In the genomic region with DNA sequence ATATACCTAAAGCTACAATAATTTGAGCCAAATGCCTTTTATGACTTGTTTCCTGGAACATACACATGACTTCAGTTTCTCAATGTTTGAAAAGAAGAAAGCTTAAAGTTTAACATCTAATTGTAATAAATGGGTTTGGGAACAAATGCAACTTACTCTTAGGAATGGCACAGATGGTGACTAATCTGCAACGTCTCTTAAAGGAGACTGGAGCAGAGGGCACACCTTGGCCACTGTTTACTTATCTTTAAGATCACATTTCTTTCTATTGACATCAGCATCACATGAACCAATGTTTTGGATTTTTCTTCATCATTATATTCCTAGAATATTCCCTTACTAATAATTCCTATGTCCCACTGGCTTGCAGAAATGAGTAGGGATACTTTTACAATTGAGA, we compare ENCODE assay signal across 20 cellular contexts.
DNase-seq lines count a peak whose midpoint lies in the region; ATAC-seq, FAIRE-seq and TF ChIP-seq lines count a peak whose summit lies in the region.
"Had no signal": no experiment of that assay in that cellular context is flagged by ENCODE, and none has a peak within 500 bp of the region (broad histone marks: within the 10 kb centered on the region; RNA-seq: fewer than 3 reads in every experiment).

No MANE protein-coding gene starts in this region.

- H3K27me3 ChIP-seq in left lung: no peaks in the 10 kb centered on the region
- H3K27me3 ChIP-seq: BE2C had no signal

- no peaks in the 10 kb centered on the region for H3K36me3 ChIP-seq in left lung
- H3K36me3 ChIP-seq: BE2C had no signal

- no peak for FAIRE-seq in urothelium cell line (lab: Jason Lieb, UNC)
- FAIRE-seq: GM12891, K562, RCC 7860 had no signal

- intact Hi-C loops in left lung (cut with DNase I) (no loop called here), posterior vena cava (cut with DNase I) (no loop called here)

- H3K27ac ChIP-seq in left lung: no peak overlapping the region

- TF ChIP-seq CTCF in epithelial cell of esophagus (IDR thresholded peaks at IDR 0.05; ENCODE audit: insufficient read depth, low read depth, low read length, missing control alignments) (no peak), left lung (IDR thresholded peaks at IDR 0.05) (no peak)

- peak; percentile 83 for ATAC-seq in left lung
- ATAC-seq: K562, SK-N-SH treated with all-trans-retinoic acid at 6 μM for 48 hours had no signal

- H3K4me1 ChIP-seq in left lung: no peaks in the 10 kb centered on the region
- H3K4me1 ChIP-seq: BE2C, Caco-2 had no signal

- peak; percentile 19 for DNase-seq in NCI-H82 (lab: John Stamatoyannopoulos, UW)
- no peak for DNase-seq in NCI-H82 treated with DMSO at 0.1 percent for 48 hours (lab: John Stamatoyannopoulos, UW; ENCODE audit: unreplicated experiment)
- DNase-seq in epithelial cell of esophagus (ENCODE audit: low read depth): peak; percentile 79
- no peak for DNase-seq in left lung
- peak; percentile 15 for DNase-seq in urothelium cell line (ENCODE audit: low spot score)
- no peak for DNase-seq in activated gamma-delta T cell (lab: John Stamatoyannopoulos, UW)
- DNase-seq in activated naive CD4-positive, alpha-beta T cell treated with Interleukin-2 at 50 U/mL for 16 hours: no peak
- DNase-seq in posterior vena cava (ENCODE audit: low spot score): no peak
- DNase-seq: BE2C; Caco-2; CD4-positive, alpha-beta T cell; MV-4-11; NCI-H187 treated with DMSO at 0.1 percent for 48 hours; NCI-H446; NCI-H526 treated with DMSO at 0.1 percent for 48 hours; SHP77 had no signal

- H3K4me3 ChIP-seq in epithelial cell of esophagus (ENCODE audit: low read length) (no peak overlapping the region), left lung (no peak overlapping the region)
- H3K4me3 ChIP-seq: K562 had no signal

- H3K9me3 ChIP-seq in left lung: no peaks in the 10 kb centered on the region
- H3K9me3 ChIP-seq: BE2C, Caco-2 had no signal

Comparison
In these comparisons a context has a peak if more than half of its experiments do, and no peak if none do; other contexts are left out.
1. DNase-seq: peak in NCI-H82 (single experiment), epithelial cell of esophagus (single experiment) and urothelium cell line (single experiment); none in NCI-H82 treated with DMSO at 0.1 percent for 48 hours (single experiment), left lung (0 of 2), activated gamma-delta T cell (single experiment), activated naive CD4-positive, alpha-beta T cell treated with Interleukin-2 at 50 U/mL for 16 hours (single experiment) and posterior vena cava (single experiment).